Comparison of ENCODE assay signal across 7 cellular contexts in genomic region chr11:65960824-65961266, GRCh38. TPM values are rescaled to one million over a fixed set of nuclear protein-coding genes. Genes with fewer than 3 reads are reported as not detected.
DNase-seq lines count a peak whose midpoint lies in the region; ATAC-seq and TF ChIP-seq lines count a peak whose summit lies in the region.
"Had no signal": no experiment of that assay in that cellular context is flagged by ENCODE, and none has a peak within 500 bp of the region (broad histone marks: within the 10 kb centered on the region; RNA-seq: fewer than 3 reads in every experiment).

No MANE protein-coding gene starts in this region.

- H3K79me2 ChIP-seq in PC-3 (ENCODE audit: low read length): peaks cover 39% of the 10 kb centered on the region

- CTCF ChIA-PET in PC-3 (lab: Charles Lee): interaction anchor here (0.7 kb wide), 1 partner anchor 352 kb away, joined by 3 read pairs; no protein-coding TSS in a partner anchor

- H3K36me3 ChIP-seq in PC-3 (ENCODE audit: low read depth, low read length) (peaks cover 18% of the 10 kb centered on the region; the same call in 1 of the 2 replicates), esophagus muscularis mucosa (peaks cover 17 to 25% (median 21%) of the 10 kb centered on the region in 4 donors)

- H3K36me3 Mint-ChIP-seq in stimulated activated effector memory CD8-positive, alpha-beta T cell treated with anti-CD3 and anti-CD28 coated beads, Interleukin-12 subunit alpha, Interleukin-12 subunit beta, amount 100 ng/mL, for 72 hours: peaks cover 46% of the 10 kb centered on the region

- BruUV-seq in PC-3 (replicated peaks; lab: Mats Ljungman, UMichigan): no TSS peak

- peak overlapping the region; percentile 94 for H3K9ac ChIP-seq in PC-3 (ENCODE audit: low read length)

- DNase-seq in PC-3 (no peak), esophagus muscularis mucosa (ENCODE audit: extremely low spot score) (no peak), LoVo (ENCODE audit: low spot score) (no peak), D341Med (ENCODE audit: low spot score) (no peak)
- no peak for DNase-seq in stimulated activated effector memory CD8-positive, alpha-beta T cell treated with anti-CD3 and anti-CD28 coated beads, Interleukin-12 subunit alpha, Interleukin-12 subunit beta, amount 100 ng/mL, for 72 hours (ENCODE audit: low spot score in 2 of 2)
- DNase-seq in NK-92 treated with Interleukin-12 subunit alpha and Interleukin-12 subunit beta, amount 100 ng/mL, for 24 hours (lab: John Stamatoyannopoulos, UW): no peak

- POLR2A ChIA-PET in PC-3 (lab: Charles Lee; ENCODE audit: unreplicated experiment): no interaction called here

- peak overlapping the region; percentile 98 for H3K27ac Mint-ChIP-seq in stimulated activated effector memory CD8-positive, alpha-beta T cell treated with anti-CD3 and anti-CD28 coated beads, Interleukin-12 subunit alpha, Interleukin-12 subunit beta, amount 100 ng/mL, for 72 hours

- no peak for TF ChIP-seq EP300 in esophagus muscularis mucosa (IDR thresholded peaks at IDR 0.05)

- H3K9me3 Mint-ChIP-seq in stimulated activated effector memory CD8-positive, alpha-beta T cell treated with anti-CD3 and anti-CD28 coated beads, Interleukin-12 subunit alpha, Interleukin-12 subunit beta, amount 100 ng/mL, for 72 hours: no peaks in the 10 kb centered on the region

- H3K4me1 ChIP-seq in PC-3 (ENCODE audit: insufficient read depth, low read length) (peaks cover 8% of the 10 kb centered on the region), esophagus muscularis mucosa (peaks cover 23 to 34% (median 32%) of the 10 kb centered on the region in 4 donors)

- TF ChIP-seq CTCF in PC-3 (conservative IDR thresholded peaks at IDR 0.05; ENCODE audit: low read depth, low read length): no peak
- no peak for TF ChIP-seq CTCF in esophagus muscularis mucosa (IDR thresholded peaks at IDR 0.05)

- H3K27ac ChIP-seq in PC-3 (ENCODE audit: low read length) (peak overlapping the region; percentile 66), esophagus muscularis mucosa (replicated peaks in 1 of 4) (peak overlapping the region; percentile 84 to 92 (median 91))

- no peaks in the 10 kb centered on the region for H3F3A ChIP-seq in PC-3 (ENCODE audit: low read length, unreplicated experiment)

- no peaks in the 10 kb centered on the region for H3K27me3 ChIP-seq in PC-3 (ENCODE audit: low read length)
- H3K27me3 ChIP-seq in esophagus muscularis mucosa: peaks cover 0 to 19% (median 0%) of the 10 kb centered on the region in 4 donors

- peak overlapping the region; percentile 81 for H2AFZ ChIP-seq in PC-3 (ENCODE audit: low read length)

- WGBS in esophagus muscularis mucosa: 46% methylated on average over 13 of the region's 16 CpGs

- H3K4me3 Mint-ChIP-seq in stimulated activated effector memory CD8-positive, alpha-beta T cell treated with anti-CD3 and anti-CD28 coated beads, Interleukin-12 subunit alpha, Interleukin-12 subunit beta, amount 100 ng/mL, for 72 hours: peak overlapping the region; percentile 89

- intact Hi-C loops in PC-3 (cut with micrococcal nuclease): loop anchor here (1.0 kb wide), 1 partner anchor 41 kb away; the partner anchor contains the start of genes BANF1 and EIF1AD
- intact Hi-C loops in esophagus muscularis mucosa (cut with DNase I): loop anchor here (1.0 to 5.0 kb wide), 2 partner anchors 41 to 73 kb away; partner anchors contain the start of genes BANF1, EIF1AD and FIBP

- peak overlapping the region; percentile 95 for H3K4me3 ChIP-seq in PC-3 (ENCODE audit: low read length)
- H3K4me3 ChIP-seq in esophagus muscularis mucosa: peak overlapping the region; percentile 92 to 99 (median 96)

- TF ChIP-seq POLR2A in esophagus muscularis mucosa (IDR thresholded peaks at IDR 0.05; ENCODE audit: low read depth): no peak

- H3K4me1 Mint-ChIP-seq in stimulated activated effector memory CD8-positive, alpha-beta T cell treated with anti-CD3 and anti-CD28 coated beads, Interleukin-12 subunit alpha, Interleukin-12 subunit beta, amount 100 ng/mL, for 72 hours: peaks cover 56% of the 10 kb centered on the region

- no peaks in the 10 kb centered on the region for H3K9me2 ChIP-seq in PC-3 (replicated peaks; ENCODE audit: low read length)

- H3K4me2 ChIP-seq in PC-3 (ENCODE audit: low read length): peak overlapping the region; percentile 84

- peak; percentile 4; the same call in 1 of the 2 replicates for ATAC-seq in PC-3
- peak; percentile 1 for ATAC-seq in stimulated activated effector memory CD8-positive, alpha-beta T cell treated with anti-CD3 and anti-CD28 coated beads, Interleukin-12 subunit alpha, Interleukin-12 subunit beta, amount 100 ng/mL, for 72 hours

- H4K20me1 ChIP-seq in PC-3 (ENCODE audit: low read length): peaks cover 5% of the 10 kb centered on the region; the same call in 1 of the 2 replicates

- H3K9me3 ChIP-seq in PC-3 (ENCODE audit: low read length): no peaks in the 10 kb centered on the region
- no peaks in the 10 kb centered on the region for H3K9me3 ChIP-seq in esophagus muscularis mucosa

RNA-seq across cellular contexts. Expression of gene SART1, which starts 0.7 kb away (rescaled TPM):
- total RNA-seq in PC-3 (2014; rRNA removed) (240 and 267 TPM in 2 replicates), esophagus muscularis mucosa (10 to 100 TPM; 47.8 to 65.0 (median 58.7) TPM)

RNA-seq across cellular contexts. Expression of gene TSGA10IP, which starts 15.6 kb away (rescaled TPM):
- total RNA-seq in PC-3 (2014; rRNA removed) (not detected in 2 replicates), esophagus muscularis mucosa (not detected)
- total RNA-seq: T-helper 1 cell treated with Interleukin-12 subunit alpha and Interleukin-12 subunit beta and Interleukin-4 antibody, amounts not matched to agents 30 ng/mL and 1 ng/mL, for 36 hours had no signal

RNA-seq across cellular contexts. Expression of gene EIF1AD, which starts 41.1 kb away (rescaled TPM):
- total RNA-seq in PC-3 (2014; rRNA removed) (70.1 and 77.0 TPM in 2 replicates), esophagus muscularis mucosa (10 to 100 TPM; 25.3 to 34.9 (median 28.2) TPM)

RNA-seq across cellular contexts. Expression of gene BANF1, which starts 41.5 kb away (rescaled TPM):
- total RNA-seq in PC-3 (2014; rRNA removed) (124 and 131 TPM in 2 replicates), esophagus muscularis mucosa (10 to 100 TPM; 46.9 to 72.5 (median 57.9) TPM)

RNA-seq across cellular contexts. Expression of gene DRAP1, which starts 41.6 kb away (rescaled TPM):
- total RNA-seq in PC-3 (2014; rRNA removed) (944 and 1,531 TPM in 2 replicates), esophagus muscularis mucosa (100 to 1,000 TPM in 2 of 4 donors, 10 to 100 TPM in 2; 78.4 to 122 (median 101) TPM)
